Comparison of ENCODE assay signal across 14 cellular contexts in genomic region chr9:98134702-98135557, GRCh38.
"Had no signal": no experiment of that assay in that cellular context is flagged by ENCODE, and none has a peak within 500 bp of the region (broad histone marks: within the 10 kb centered on the region; RNA-seq: fewer than 3 reads in every experiment).

No MANE protein-coding gene starts in this region.

- H3K27ac Mint-ChIP-seq: activated naive CD4-positive, alpha-beta T cell treated with anti-CD3 and anti-CD28 coated beads for 36 hours; brain had no signal

- H3K27me3 ChIP-seq: esophagus squamous epithelium had no signal

- H3K4me3 Mint-ChIP-seq: activated naive CD4-positive, alpha-beta T cell treated with anti-CD3 and anti-CD28 coated beads for 36 hours; brain; natural killer cell treated with Interleukin-12 subunit alpha and Interleukin-12 subunit beta and Interleukin-15 and Interleukin-18, amount 100 ng/mL, for 72 hours had no signal

- H3K36me3 Mint-ChIP-seq: brain; natural killer cell treated with Interleukin-12 subunit alpha and Interleukin-12 subunit beta and Interleukin-15 and Interleukin-18, amount 100 ng/mL, for 72 hours had no signal

- H3K9me3 ChIP-seq: esophagus squamous epithelium had no signal

- H3K4me3 ChIP-seq: esophagus squamous epithelium had no signal

- H3K9me3 Mint-ChIP-seq: activated naive CD4-positive, alpha-beta T cell treated with anti-CD3 and anti-CD28 coated beads for 36 hours; brain; natural killer cell treated with Interleukin-12 subunit alpha and Interleukin-12 subunit beta and Interleukin-15 and Interleukin-18, amount 100 ng/mL, for 72 hours had no signal

- DNase-seq: activated CD4-positive, alpha-beta T cell treated with anti-CD3 and anti-CD28 coated beads, Interleukin-2, amount 50 U/mL, for 48 hours; activated naive CD4-positive, alpha-beta T cell treated with anti-CD3 and anti-CD28 coated beads for 36 hours; esophagus squamous epithelium; foreskin fibroblast; glutamatergic neuron; left colon; stimulated activated CD4-positive, alpha-beta T cell treated with anti-CD3 and anti-CD28 coated beads, Interleukin-2, amount 100 ng/mL, for 24 hours; stimulated activated naive CD4-positive, alpha-beta T cell; substantia nigra; trophoblast cell had no signal

- H3K27me3 Mint-ChIP-seq: natural killer cell treated with Interleukin-12 subunit alpha and Interleukin-12 subunit beta and Interleukin-15 and Interleukin-18, amount 100 ng/mL, for 72 hours had no signal

- ATAC-seq: natural killer cell treated with Interleukin-12 subunit alpha and Interleukin-12 subunit beta and Interleukin-15 and Interleukin-18, amount 100 ng/mL, for 72 hours; sciatic nerve; SK-N-SH treated with all-trans-retinoic acid at 6 μM for 48 hours had no signal
